ENCODE assay signal across 8 cellular contexts in genomic region chr4:39469429-39470077, GRCh38. TPM values are rescaled to one million over a fixed set of nuclear protein-coding genes. Genes with fewer than 3 reads are reported as not detected.
DNase-seq lines count a peak whose midpoint lies in the region; ATAC-seq, FAIRE-seq and TF ChIP-seq lines count a peak whose summit lies in the region.

No MANE protein-coding gene starts in this region.

- TF ChIP-seq CTCF in D721Med (IDR thresholded peaks at IDR 0.05; ENCODE audit: insufficient read depth, missing control alignments) = peak; percentile 88
- TF ChIP-seq CTCF in heart left ventricle (IDR thresholded peaks at IDR 0.05) = peak; percentile 63 to 89 (median 80)
- peak; percentile 74 for TF ChIP-seq CTCF in psoas muscle (IDR thresholded peaks at IDR 0.05)

- H3K4me1 ChIP-seq in adipocyte (ENCODE audit: control insufficient read depth, insufficient read depth, low read length) (peaks cover 41% of the 10 kb centered on the region), heart left ventricle (peaks cover 0 to 10% (median 0%) of the 10 kb centered on the region in 12 donors), psoas muscle (no peaks in the 10 kb centered on the region)

- H3K36me3 ChIP-seq in adipocyte (ENCODE audit: control insufficient read depth, insufficient read depth, low read length, severe bottlenecking) (peaks cover 15% of the 10 kb centered on the region), heart left ventricle (peaks cover 0 to 85% (median 78%) of the 10 kb centered on the region in 9 donors), psoas muscle (ENCODE audit: insufficient read depth in 1 of 2, low read depth in 1 of 2) (peaks cover 6 to 87% of the 10 kb centered on the region in 2 donors)

- intact Hi-C loops in heart left ventricle (cut with DNase I) = loop anchor here in 9 of 10 donors (1.0 to 10.0 kb wide), 11 partner anchors 165 to 838 kb away; partner anchors contain the start of genes PDS5A (in 9 of the 9), SMIM14 (in 5 of the 9), N4BP2 (in 2 of the 9) and UBE2K (in 1 of the 9)
- intact Hi-C loops in psoas muscle (cut with DNase I) = loop anchor here (2.0 to 10.0 kb wide), 4 partner anchors 58 to 838 kb away; partner anchors contain the start of genes PDS5A (in 2 of the 2) and UGDH (in 1 of the 2)

- WGBS in heart left ventricle, 4 donors = 66 to 69% (median 68%) methylated on average over 4 of the region's 4 CpGs
- 63 to 72% (median 66%) methylated on average over 4 of the region's 4 CpGs for WGBS in psoas muscle, 3 donors

- H3K9me3 ChIP-seq in adipocyte (ENCODE audit: control insufficient read depth, low read length) (no peaks in the 10 kb centered on the region), heart left ventricle (no peaks in the 10 kb centered on the region), psoas muscle (no peaks in the 10 kb centered on the region)

- peak overlapping the region; percentile 74 for H3K9ac ChIP-seq in adipocyte (ENCODE audit: low read length)

- ATAC-seq in GM19351 (IDR thresholded peaks at IDR 0.05; ENCODE audit: unreplicated experiment) (peak; percentile 92), HG03469 (IDR thresholded peaks at IDR 0.05; ENCODE audit: unreplicated experiment) (peak; percentile 68), heart left ventricle (peak; percentile 47 to 84 (median 76)), psoas muscle (peak; percentile 60 to 88 (median 70)), GM18519 (IDR thresholded peaks at IDR 0.05; ENCODE audit: low FRiP score, unreplicated experiment) (no peak)

- H3K4me3 ChIP-seq in adipocyte (ENCODE audit: low read length) (no peak overlapping the region), heart left ventricle (peak overlapping the region in 1 of 12 donors; percentile 28), psoas muscle (no peak overlapping the region)

- H3K27me3 ChIP-seq in adipocyte (replicated peaks; ENCODE audit: control insufficient read depth, insufficient read depth, low read length) = no peaks in the 10 kb centered on the region
- no peaks in the 10 kb centered on the region for H3K27me3 ChIP-seq in heart left ventricle
- no peaks in the 10 kb centered on the region for H3K27me3 ChIP-seq in psoas muscle (ENCODE audit: insufficient read depth in 3 of 3, low read length in 2 of 3)

- peak; percentile 73 for FAIRE-seq in D721Med (lab: Jason Lieb, UNC)

- H3K27ac ChIP-seq in heart left ventricle (peak overlapping the region in 6 of 12 donors; percentile 11 to 82 (median 22)), psoas muscle (no peak overlapping the region)

- TF ChIP-seq POLR2A in heart left ventricle (IDR thresholded peaks at IDR 0.05) = no peak

- no peak for DNase-seq in D721Med (ENCODE audit: insufficient read length, low spot score)
- peak; percentile 63 for DNase-seq in NCI-H69 (lab: John Stamatoyannopoulos, UW)
- DNase-seq in adipocyte (ENCODE audit: low read depth) = peak; percentile 95
- no peak for DNase-seq in heart left ventricle
- no peak for DNase-seq in psoas muscle

RNA-seq across cellular contexts. Expression of gene LIAS, which starts 10.7 kb away (rescaled TPM):
- total RNA-seq in heart left ventricle = 10 to 100 TPM; 15.9 to 34.4 (median 20.2) TPM
- 10 to 100 TPM; 15.8 to 21.3 TPM for polyA plus RNA-seq in heart left ventricle
- 10 to 100 TPM; 16.2 to 25.6 (median 17.6) TPM for total RNA-seq in psoas muscle
- polyA plus RNA-seq in psoas muscle = 10 to 100 TPM; 18.8 to 21.4 (median 19.6) TPM

RNA-seq across cellular contexts. Expression of gene RPL9, which starts 10.8 kb away (rescaled TPM):
- 1,000 to 10,000 TPM in 2 of 9 donors, 100 to 1,000 TPM in 7; 576 to 1,701 (median 925) TPM for total RNA-seq in heart left ventricle
- polyA plus RNA-seq in heart left ventricle = 1,000 to 10,000 TPM; 1,241 to 2,059 TPM
- total RNA-seq in psoas muscle = 100 to 1,000 TPM; 544 to 925 (median 746) TPM
- polyA plus RNA-seq in psoas muscle = 1,000 to 10,000 TPM; 1,313 to 1,653 (median 1,550) TPM

RNA-seq across cellular contexts. Expression of gene UGDH, which starts 57.7 kb away (rescaled TPM):
- total RNA-seq in heart left ventricle = 10 to 100 TPM in 8 of 9 donors, 1 to 10 TPM in 1; 7.3 to 28.6 (median 16.5) TPM
- 10 to 100 TPM in 1 of 2 donors, 1 to 10 TPM in 1; 2.3 to 10.6 TPM for polyA plus RNA-seq in heart left ventricle
- total RNA-seq in psoas muscle = 1 to 10 TPM; 7.7 to 9.8 (median 8.9) TPM
- 1 to 10 TPM; 2.5 to 6.6 (median 5.6) TPM for polyA plus RNA-seq in psoas muscle

Comparison
In these comparisons a context has a peak if more than half of its experiments do, and no peak if none do; other contexts are left out.
1. DNase-seq: peak in NCI-H69 (single experiment) and adipocyte (single experiment); none in D721Med (single experiment), heart left ventricle (0 of 5) and psoas muscle (0 of 2).
2. Peak in every context shown above with its lines, with median percentiles within 50 percentile points of each other: CTCF ChIP-seq.